Comparison of ENCODE assay signal across 27 cellular contexts in genomic region chr2:126952216-126952615, GRCh38. TPM values are rescaled to one million over a fixed set of nuclear protein-coding genes. Genes with fewer than 3 reads are reported as not detected.
"Had no signal": no experiment of that assay in that cellular context is flagged by ENCODE, and none has a peak within 500 bp of the region (broad histone marks: within the 10 kb centered on the region; RNA-seq: fewer than 3 reads in every experiment).

No MANE protein-coding gene starts in this region.

- H3K4me3 ChIP-seq: MG63 had no signal

- ATAC-seq: HepG2, Panc1, PC-3 had no signal

- DNase-seq: IMR-90, Karpas-422, KG1, MG63, NCI-H1092, NCI-H1105 treated with DMSO at 0.1 percent for 48 hours, NCI-H1417 treated with DMSO at 0.1 percent for 48 hours, NCI-H146, NCI-H1694 treated with DMSO at 0.1 percent for 48 hours, NCI-H1930, NCI-H2081, NCI-H2107, NCI-H2227 treated with DMSO at 0.1 percent for 48 hours, NCI-H524, NCI-H526 treated with DMSO at 0.1 percent for 48 hours, NCI-H774, PC-3, Right ventricle myocardium superior, RPMI8226, SK-N-SH, SW 1271 had no signal

- FAIRE-seq: HepG2 had no signal

RNA-seq across cellular contexts. Expression of gene TEX51, which starts 53.5 kb away (rescaled TPM):
- total RNA-seq: HepG2, HT1080, IMR-90, NCI-H460, OCI-LY7, PC-3, Right ventricle myocardium superior, SK-MEL-5 had no signal
